ENCODE assay signal across 12 cellular contexts in the genomic region with DNA sequence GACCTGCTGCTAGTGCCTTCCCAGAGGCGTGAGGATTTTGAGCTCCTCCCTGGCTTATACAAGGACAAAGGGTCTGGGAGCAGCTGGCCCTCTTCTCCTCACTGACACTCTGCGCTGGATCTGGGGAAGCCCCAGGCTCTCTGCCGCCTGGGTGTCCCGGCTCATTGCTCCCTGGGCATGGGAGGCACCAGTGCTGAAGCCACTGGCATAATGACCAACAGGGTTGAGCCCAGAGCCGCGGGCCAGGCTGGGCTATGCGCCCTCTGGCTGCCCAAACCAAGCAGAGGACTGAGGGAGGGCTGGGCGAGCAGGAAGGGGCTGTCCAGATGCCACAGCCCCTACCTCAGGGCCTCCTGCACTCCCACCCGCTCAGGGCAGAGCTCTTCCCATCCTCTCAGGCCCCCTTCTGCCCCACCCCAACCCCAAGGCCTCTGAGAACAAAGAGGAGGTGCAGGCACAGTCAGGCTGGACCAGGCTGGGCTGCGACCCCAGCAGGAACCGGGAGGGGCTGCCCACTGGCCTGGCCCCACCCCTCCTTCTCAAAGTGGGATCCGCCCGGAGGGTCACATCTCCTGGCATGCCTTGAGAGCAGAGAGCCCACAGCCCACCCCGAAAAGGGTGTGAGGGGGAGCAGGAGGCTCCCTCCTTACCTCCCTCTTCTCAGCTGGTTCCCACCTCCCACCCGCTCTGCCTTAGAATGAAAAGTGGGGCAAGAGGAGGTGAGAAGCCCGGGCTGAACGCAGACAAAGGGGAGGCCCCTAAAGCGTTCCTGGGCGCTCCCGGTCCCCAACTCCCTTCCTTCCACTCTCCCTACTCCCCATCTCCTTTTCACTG. TPM values are rescaled to one million over a fixed set of nuclear protein-coding genes. Genes with fewer than 3 reads are reported as not detected.
A peak's percentile ranks its signal among the peaks of the same experiment; 100 is the strongest.
DNase-seq lines count a peak whose midpoint lies in the region; ATAC-seq and TF ChIP-seq lines count a peak whose summit lies in the region.
"Had no signal": no experiment of that assay in that cellular context is flagged by ENCODE, and none has a peak within 500 bp of the region (broad histone marks: within the 10 kb centered on the region; RNA-seq: fewer than 3 reads in every experiment).

No MANE protein-coding gene starts in this region.

- peak overlapping the region; percentile 99 for H3K4me2 ChIP-seq in neuronal stem cell (ENCODE audit: insufficient read depth, low read length, poor library complexity, severe bottlenecking)

- peak overlapping the region; percentile 42 for H2BK5ac ChIP-seq in neuronal stem cell (ENCODE audit: low read length)

- H3K27ac ChIP-seq in neuronal stem cell (replicated peaks; ENCODE audit: low read length): peak overlapping the region; percentile 73

- peak overlapping the region; percentile 38 for H3K23ac ChIP-seq in neuronal stem cell (ENCODE audit: low read depth, low read length, poor library complexity)

- H3K9ac ChIP-seq in NT2/D1 (ENCODE audit: insufficient read length, low read depth) (peak overlapping the region; percentile 88), neuronal stem cell (ENCODE audit: low read depth, low read length, poor library complexity) (peak overlapping the region; percentile 94)

- no peak for ATAC-seq in HG02884 (IDR thresholded peaks at IDR 0.05; ENCODE audit: unreplicated experiment)
- ATAC-seq in activated CD4-positive, alpha-beta T cell treated with anti-CD3 and anti-CD28 coated beads for 36 hours: no peak

- no peak overlapping the region for H3K27ac Mint-ChIP-seq in activated CD4-positive, alpha-beta T cell treated with anti-CD3 and anti-CD28 coated beads for 36 hours

- H3K9me3 ChIP-seq in NT2/D1 (ENCODE audit: insufficient read depth, low read length): no peaks in the 10 kb centered on the region
- peaks cover 0 to 3% of the 10 kb centered on the region in 2 donors for H3K9me3 ChIP-seq in neuronal stem cell (replicated peaks in 1 of 2; ENCODE audit: control insufficient read depth in 2 of 2, insufficient read depth in 1 of 2, low read depth in 1 of 2, low read length in 2 of 2)

- no peak for DNase-seq in BJ (ENCODE audit: low read depth)
- no peak for DNase-seq in NT2/D1 (ENCODE audit: low read depth, low spot score)
- no peak for DNase-seq in fibroblast of pulmonary artery (ENCODE audit: low read depth)
- peak; percentile 51 for DNase-seq in neuronal stem cell (ENCODE audit: low spot score)
- DNase-seq in activated CD8-positive, alpha-beta memory T cell treated with anti-CD3 and anti-CD28 coated beads for 24 hours: no peak
- DNase-seq in SK-N-DZ (ENCODE audit: low spot score): no peak
- no peak for DNase-seq in activated CD4-positive, alpha-beta T cell treated with anti-CD3 and anti-CD28 coated beads for 36 hours
- DNase-seq: activated naive CD4-positive, alpha-beta T cell treated with anti-CD3 and anti-CD28 coated beads, Interleukin-2, amount 50 U/mL, for 16 hours; EL; KG1; SIG-M5 had no signal

- peak overlapping the region; percentile 99 for H2AK5ac ChIP-seq in neuronal stem cell (ENCODE audit: low read depth, low read length)

- no peaks in the 10 kb centered on the region for H3K36me3 ChIP-seq in BJ (ENCODE audit: control insufficient read depth, insufficient read depth, low read length)
- no peaks in the 10 kb centered on the region for H3K36me3 ChIP-seq in NT2/D1 (ENCODE audit: insufficient read depth, insufficient read length, low read length)
- H3K36me3 ChIP-seq in neuronal stem cell (replicated peaks in 1 of 2; ENCODE audit: control insufficient read depth in 2 of 2, insufficient read depth in 2 of 2, low read length in 2 of 2): no peaks in the 10 kb centered on the region

- peak overlapping the region; percentile 54 for H3K4ac ChIP-seq in neuronal stem cell (ENCODE audit: low read length)

- no CpG with 5 or more reads among the region's 20 CpGs for WGBS in neuronal stem cell (ENCODE audit: extremely low coverage in 2 of 2, insufficient read length in 2 of 2, insufficient replicate concordance in 1 of 2), 2 donors

- H3K4me1 Mint-ChIP-seq in activated CD4-positive, alpha-beta T cell treated with anti-CD3 and anti-CD28 coated beads for 36 hours: peaks cover 7% of the 10 kb centered on the region

- H2BK15ac ChIP-seq in neuronal stem cell (ENCODE audit: low read length): peak overlapping the region; percentile 95

- TF ChIP-seq CTCF in BJ (IDR thresholded peaks at IDR 0.05; ENCODE audit: insufficient read depth, low read depth, low read length): 0 out of 2 replicates have a peak, but pooled peaks have one; percentile 3
- peak; percentile 18 for TF ChIP-seq CTCF in fibroblast of pulmonary artery (IDR thresholded peaks at IDR 0.05; ENCODE audit: low read length, missing control alignments)

- H3K27me3 Mint-ChIP-seq in activated CD4-positive, alpha-beta T cell treated with anti-CD3 and anti-CD28 coated beads for 36 hours: peaks cover 38% of the 10 kb centered on the region

- H2BK120ac ChIP-seq in neuronal stem cell (ENCODE audit: low read depth, low read length): peak overlapping the region; percentile 84

- H3K18ac ChIP-seq in neuronal stem cell (ENCODE audit: low read length): peak overlapping the region; percentile 98

- H3K4me3 ChIP-seq in BJ (ENCODE audit: low read depth, low read length) (no peak overlapping the region), NT2/D1 (ENCODE audit: insufficient read length, low read depth) (peak overlapping the region; percentile 61), fibroblast of pulmonary artery (replicated peaks; ENCODE audit: low read depth, low read length) (no peak overlapping the region), neuronal stem cell (ENCODE audit: low read length in 2 of 2) (peak overlapping the region; percentile 69 to 82)

- H3K79me1 ChIP-seq in neuronal stem cell (ENCODE audit: low read depth, low read length): peaks cover 10% of the 10 kb centered on the region

- H4K91ac ChIP-seq in neuronal stem cell (ENCODE audit: low read depth, low read length, poor library complexity): no peak overlapping the region

- peak overlapping the region; percentile 86 for H2BK12ac ChIP-seq in neuronal stem cell (ENCODE audit: low read length)

- H3K36me3 Mint-ChIP-seq in activated CD4-positive, alpha-beta T cell treated with anti-CD3 and anti-CD28 coated beads for 36 hours (ENCODE audit: low read depth): no peaks in the 10 kb centered on the region

- POLR2A ChIA-PET in BJ (lab: Charles Lee): no interaction called here
- POLR2A ChIA-PET in activated CD4-positive, alpha-beta T cell treated with anti-CD3 and anti-CD28 coated beads for 36 hours (lab: Charles Lee): interaction anchor here (0.6 kb wide), 1 partner anchor 168 kb away, joined by 3 read pairs; no protein-coding TSS in a partner anchor

- H3K14ac ChIP-seq in neuronal stem cell (ENCODE audit: low read length): peak overlapping the region; percentile 51

- H3K27me3 ChIP-seq in BJ (ENCODE audit: control insufficient read depth, insufficient read depth, low read length): peaks cover 33% of the 10 kb centered on the region
- H3K27me3 ChIP-seq in NT2/D1 (ENCODE audit: insufficient read depth, insufficient read length): peaks cover 23% of the 10 kb centered on the region
- peaks cover 0 to 14% (median 12%) of the 10 kb centered on the region in 3 experiments for H3K27me3 ChIP-seq in neuronal stem cell (ENCODE audit: control insufficient read depth in 3 of 3, insufficient read depth in 3 of 3, low read depth in 1 of 3, low read length in 3 of 3)

- H3K4me3 Mint-ChIP-seq in activated CD4-positive, alpha-beta T cell treated with anti-CD3 and anti-CD28 coated beads for 36 hours: no peak overlapping the region

- CTCF ChIA-PET in BJ (lab: Yijun Ruan, JAX): interaction anchor here (0.7 to 4.2 kb wide), 7 partner anchors 8 to 513 kb away, joined by 3 to 20 read pairs (median 4); no protein-coding TSS in a partner anchor
- CTCF ChIA-PET in activated CD4-positive, alpha-beta T cell treated with anti-CD3 and anti-CD28 coated beads for 36 hours (lab: Charles Lee): interaction anchor here (0.6 kb wide), 1 partner anchor 448 kb away, joined by 3 read pairs; no protein-coding TSS in a partner anchor

- intact Hi-C loops in activated CD4-positive, alpha-beta T cell treated with anti-CD3 and anti-CD28 coated beads for 36 hours (cut with DNase I, micrococcal nuclease): loop anchor here in 1 of 2 experiments (10.0 kb wide), 2 partner anchors 154 to 506 kb away; no protein-coding TSS in a partner anchor

- peak overlapping the region; percentile 87 for H2AFZ ChIP-seq in neuronal stem cell (ENCODE audit: low read length)

- H3K4me1 ChIP-seq in NT2/D1 (ENCODE audit: insufficient read depth, insufficient read length): peaks cover 41% of the 10 kb centered on the region
- peaks cover 38 to 39% of the 10 kb centered on the region in 2 donors for H3K4me1 ChIP-seq in neuronal stem cell (ENCODE audit: control insufficient read depth in 2 of 2, insufficient read depth in 1 of 2, low read depth in 1 of 2, low read length in 2 of 2)

- no peaks in the 10 kb centered on the region for H3K9me3 Mint-ChIP-seq in activated CD4-positive, alpha-beta T cell treated with anti-CD3 and anti-CD28 coated beads for 36 hours (ENCODE audit: low read depth)

- H4K8ac ChIP-seq in neuronal stem cell (ENCODE audit: low read depth, low read length): no peak overlapping the region

RNA-seq across cellular contexts. Expression of gene LINGO1, which starts 1.5 kb away (rescaled TPM):
- not detected in 2 replicates for polyA plus RNA-seq in BJ (2011; rRNA removed)
- 0.05 TPM in 1 of 2 replicates, not detected in the other for polyA minus RNA-seq in BJ (2011; rRNA and poly(A)+ RNA removed)
- polyA plus RNA-seq in neuronal stem cell (2013, experiment 1 of 2): 61.3 TPM
- polyA plus RNA-seq in neuronal stem cell (2013, experiment 2 of 2): 62.0 TPM
- polyA plus RNA-seq in SK-N-DZ (2014; cell fraction: cytosol; rRNA removed): 1.9 and 3.1 TPM in 2 replicates
- 1.2 and 4.0 TPM in 2 replicates for polyA plus RNA-seq in SK-N-DZ (2014; cell fraction: nucleus; rRNA removed)
- not detected for total RNA-seq in activated CD4-positive, alpha-beta T cell treated with anti-CD3 and anti-CD28 coated beads for 36 hours

Comparison
In these comparisons a context has a peak if more than half of its experiments do, and no peak if none do; other contexts are left out.
1. H3K4me3 ChIP-seq: peak in NT2/D1 (single experiment) and neuronal stem cell (2 of 2); none in BJ (single experiment) and fibroblast of pulmonary artery (single experiment).